In the genomic region with DNA sequence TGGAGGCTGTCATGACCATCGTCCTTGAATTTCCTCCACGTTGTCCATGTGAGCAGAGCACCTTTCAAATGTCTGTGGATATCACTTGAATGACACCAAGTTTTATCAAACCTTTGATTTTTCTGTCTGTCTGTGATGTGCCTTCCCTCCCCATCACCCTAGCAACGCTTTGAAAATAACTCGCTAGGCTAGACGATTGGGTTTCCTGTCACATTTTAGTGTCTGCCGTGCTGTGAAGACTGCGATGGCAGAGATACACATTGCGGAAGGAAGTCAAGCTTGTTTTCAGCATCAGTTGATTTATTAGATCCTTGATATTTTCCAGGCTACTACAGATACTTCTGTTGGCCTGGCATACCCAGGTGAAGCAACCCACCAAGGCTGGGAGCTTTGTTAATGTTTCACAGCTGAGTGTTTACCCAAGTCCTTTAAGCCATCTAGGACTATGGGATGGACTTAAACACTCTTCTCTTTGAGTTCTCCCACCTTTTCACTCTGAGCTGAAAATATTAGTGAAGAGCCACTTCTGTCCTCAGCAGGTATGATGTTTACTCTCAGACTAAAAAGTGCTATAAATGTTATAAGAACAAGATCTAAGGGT, we compare ENCODE assay signal across 9 cellular contexts.
DNase-seq lines count a peak whose midpoint lies in the region; ATAC-seq and TF ChIP-seq lines count a peak whose summit lies in the region.
"Had no signal": no experiment of that assay in that cellular context is flagged by ENCODE, and none has a peak within 500 bp of the region (broad histone marks: within the 10 kb centered on the region; RNA-seq: fewer than 3 reads in every experiment).

No MANE protein-coding gene starts in this region.

- H3K36me3 ChIP-seq in spleen = no peaks in the 10 kb centered on the region
- H3K36me3 ChIP-seq in prostate gland = no peaks in the 10 kb centered on the region
- H3K36me3 ChIP-seq in HAP-1 (replicated peaks) = no peaks in the 10 kb centered on the region

- no peak for TF ChIP-seq POLR2A in spleen (IDR thresholded peaks at IDR 0.05)
- no peak for TF ChIP-seq POLR2A in prostate gland (IDR thresholded peaks at IDR 0.05)

- peaks cover 0 to 9% (median 0%) of the 10 kb centered on the region in 8 donors for H3K9me3 ChIP-seq in spleen
- no peaks in the 10 kb centered on the region for H3K9me3 ChIP-seq in prostate gland
- no peaks in the 10 kb centered on the region for H3K9me3 ChIP-seq in HAP-1

- H3K27me3 ChIP-seq in spleen (replicated peaks in 1 of 7) (no peaks in the 10 kb centered on the region), prostate gland (replicated peaks; ENCODE audit: insufficient read depth) (no peaks in the 10 kb centered on the region), HAP-1 (ENCODE audit: low read depth) (peaks cover 7% of the 10 kb centered on the region)

- DNase-seq in NCI-H510A treated with DMSO at 0.1 percent for 48 hours (lab: John Stamatoyannopoulos, UW) = peak; percentile 88
- DNase-seq in activated effector memory CD4-positive, alpha-beta T cell treated with anti-CD3 and anti-CD28 coated beads, Interleukin-2, amount 50 U/mL, for 16 hours = peak; percentile 88
- peak; percentile 75 for DNase-seq in spleen
- no peak for DNase-seq in posterior cingulate gyrus
- no peak for DNase-seq in prostate gland (ENCODE audit: low spot score)
- no peak for DNase-seq in HAP-1 (ENCODE audit: low spot score in 2 of 2)
- no peak for DNase-seq in NCI-H2227 treated with DMSO at 0.1 percent for 48 hours (lab: John Stamatoyannopoulos, UW)

- ATAC-seq in GM19043 (IDR thresholded peaks at IDR 0.05; ENCODE audit: low read depth, unreplicated experiment) = peak; percentile 72
- ATAC-seq: HCT116 had no signal

- intact Hi-C loops in spleen (cut with DNase I; ENCODE audit: low total_unique reads) = no loop called here
- intact Hi-C loops in posterior cingulate gyrus (cut with DNase I) = no loop called here
- intact Hi-C loops in prostate gland (cut with DNase I) = no loop called here

- peaks cover 11 to 95% (median 48%) of the 10 kb centered on the region in 6 donors for H3K4me1 ChIP-seq in spleen
- no peaks in the 10 kb centered on the region for H3K4me1 ChIP-seq in prostate gland (replicated peaks)
- no peaks in the 10 kb centered on the region for H3K4me1 ChIP-seq in HAP-1

- H3K4me3 ChIP-seq in spleen (peak overlapping the region in 1 of 8 donors; percentile 31), prostate gland (no peak overlapping the region), HAP-1 (no peak overlapping the region)

- TF ChIP-seq CTCF in spleen (IDR thresholded peaks at IDR 0.05 in 8 of 11, conservative IDR thresholded peaks at IDR 0.05 in 3 of 11) = no peak
- TF ChIP-seq CTCF in prostate gland (IDR thresholded peaks at IDR 0.05) = no peak

- 11 to 26% (median 13%) methylated on average over 8 of the region's 8 CpGs for WGBS in spleen, 5 donors
- 51% methylated on average over 8 of the region's 8 CpGs for WGBS in prostate gland

- H3K27ac ChIP-seq in spleen = peak overlapping the region in 7 of 8 donors; percentile 18 to 84 (median 75)
- no peak overlapping the region for H3K27ac ChIP-seq in prostate gland

- in situ Hi-C loops in HAP-1 (cut with MboI; ENCODE audit: low sequenced_read_pairs) = no loop called here

Comparison
In these comparisons a context has a peak if more than half of its experiments do, and no peak if none do; other contexts are left out.
1. DNase-seq: peak in NCI-H510A treated with DMSO at 0.1 percent for 48 hours (single experiment), activated effector memory CD4-positive, alpha-beta T cell treated with anti-CD3 and anti-CD28 coated beads, Interleukin-2, amount 50 U/mL, for 16 hours (single experiment) and spleen (single experiment); none in posterior cingulate gyrus (0 of 10), prostate gland (single experiment), HAP-1 (0 of 2) and NCI-H2227 treated with DMSO at 0.1 percent for 48 hours (single experiment).
2. H3K27ac ChIP-seq: peak in spleen (7 of 8); none in prostate gland (0 of 2).